In genomic region chr16:78310990-78311561, GRCh38 we compare ENCODE assay signal across 15 cellular contexts.
DNase-seq lines count a peak whose midpoint lies in the region; ATAC-seq, FAIRE-seq and TF ChIP-seq lines count a peak whose summit lies in the region.
"Had no signal": no experiment of that assay in that cellular context is flagged by ENCODE, and none has a peak within 500 bp of the region (broad histone marks: within the 10 kb centered on the region; RNA-seq: fewer than 3 reads in every experiment).

No MANE protein-coding gene starts in this region.

- no peak overlapping the region for H2BK20ac ChIP-seq in IMR-90 (ENCODE audit: low read depth, low read length)
- H2BK20ac ChIP-seq in H1 (ENCODE audit: low read length), result no peak overlapping the region

- CTCF ChIA-PET in IMR-90 (lab: Yijun Ruan, JAX), result no interaction called here
- CTCF ChIA-PET in H1 (lab: Charles Lee; ENCODE audit: partially characterized antibody), result interaction anchor here (0.6 to 1.5 kb wide), 6 partner anchors 8 to 154 kb away, joined by 3 to 6 read pairs (median 3); no protein-coding TSS in a partner anchor

- no peak for TF ChIP-seq EP300 in H1 (IDR thresholded peaks at IDR 0.05; ENCODE audit: borderline replicate concordance in 1 of 2, low read depth in 2 of 2, low read length in 2 of 2)

- H3K4me1 ChIP-seq in IMR-90 (ENCODE audit: control insufficient read depth, insufficient read depth, low read length) (peaks cover 2% of the 10 kb centered on the region; the same call in 1 of the 2 replicates), H1 (replicated peaks in 1 of 4; ENCODE audit: control insufficient read depth in 3 of 4, insufficient read depth in 4 of 4, low read length in 3 of 4) (peaks cover 12 to 24% (median 21%) of the 10 kb centered on the region in 4 experiments), neuronal stem cell (ENCODE audit: control insufficient read depth in 2 of 2, insufficient read depth in 1 of 2, low read depth in 1 of 2, low read length in 2 of 2) (peaks cover 16 to 19% of the 10 kb centered on the region in 2 donors)

- BruUV-seq in IMR-90 (replicated peaks; lab: Mats Ljungman, UMichigan), result no TSS peak

- H3K9me3 ChIP-seq in IMR-90 (ENCODE audit: control insufficient read depth, insufficient read depth, low read length) (peaks cover 9% of the 10 kb centered on the region), H1 (ENCODE audit: insufficient read depth in 2 of 2, low read depth in 1 of 2, low read length in 1 of 2) (no peaks in the 10 kb centered on the region), neuronal stem cell (replicated peaks in 1 of 2; ENCODE audit: control insufficient read depth in 2 of 2, insufficient read depth in 1 of 2, low read depth in 1 of 2, low read length in 2 of 2) (no peaks in the 10 kb centered on the region)

- H4K91ac ChIP-seq in IMR-90 (ENCODE audit: insufficient read depth, low read depth, low read length), result no peak overlapping the region
- H4K91ac ChIP-seq in H1 (replicated peaks; ENCODE audit: insufficient read length, low read length), result no peak overlapping the region
- H4K91ac ChIP-seq in neuronal stem cell (ENCODE audit: low read depth, low read length, poor library complexity), result no peak overlapping the region

- H3K36me3 ChIP-seq in IMR-90 (ENCODE audit: control insufficient read depth, insufficient read depth, low read length), result no peaks in the 10 kb centered on the region
- no peaks in the 10 kb centered on the region for H3K36me3 ChIP-seq in H1 (ENCODE audit: control insufficient read depth in 2 of 4, insufficient read depth in 4 of 4, low read length in 3 of 4)
- H3K36me3 ChIP-seq in neuronal stem cell (replicated peaks in 1 of 2; ENCODE audit: control insufficient read depth in 2 of 2, insufficient read depth in 2 of 2, low read length in 2 of 2), result no peaks in the 10 kb centered on the region

- in situ Hi-C loops in IMR-90 (cut with MboI; ENCODE audit: low sequenced_read_pairs), result no loop called here

- H2AFZ ChIP-seq in IMR-90 (replicated peaks; ENCODE audit: low read length, poor library complexity) (no peak overlapping the region), H1 (ENCODE audit: low read length) (no peak overlapping the region), neuronal stem cell (ENCODE audit: low read length) (no peak overlapping the region)

- DNase-seq in IMR-90, result peak; percentile 2
- DNase-seq in H1 (ENCODE audit: low read depth in 1 of 2, low spot score in 2 of 2), result no peak
- peak; percentile 38 for DNase-seq in neuronal stem cell (ENCODE audit: low spot score)
- no peak for DNase-seq in SW 1271 (lab: John Stamatoyannopoulos, UW)
- no peak for DNase-seq in NCI-H1694 (lab: John Stamatoyannopoulos, UW)
- DNase-seq in AG20443 (ENCODE audit: low spot score), result no peak
- no peak for DNase-seq in activated T-cell treated with anti-CD3 and anti-CD28 coated beads for 4 hours
- DNase-seq: activated CD4-positive, alpha-beta T cell treated with anti-CD3 and anti-CD28 coated beads, Interleukin-2, amount 50 U/mL, for 1 hour; CD4-positive, alpha-beta T cell; cerebellar nuclear complex; hippocampal formation; OCI-M1; stimulated activated CD4-positive, alpha-beta T cell treated with anti-CD3 and anti-CD28 coated beads, Interleukin-4, amount 100 ng/mL, for 4 hours had no signal

- no peaks in the 10 kb centered on the region for H3K9me1 ChIP-seq in IMR-90 (ENCODE audit: insufficient read depth, low read length)

- no peak overlapping the region for H3K4ac ChIP-seq in IMR-90 (ENCODE audit: low read depth, low read length)
- H3K4ac ChIP-seq in H1 (replicated peaks; ENCODE audit: insufficient read length, low read depth, low read length), result no peak overlapping the region
- no peak overlapping the region for H3K4ac ChIP-seq in neuronal stem cell (ENCODE audit: low read length)

- intact Hi-C loops in IMR-90 (cut with micrococcal nuclease), result no loop called here

- TF ChIP-seq RAD21 in IMR-90 (IDR thresholded peaks at IDR 0.05; ENCODE audit: low read length), result no peak
- TF ChIP-seq RAD21 in H1 (IDR thresholded peaks at IDR 0.05 in 1 of 2, conservative IDR thresholded peaks at IDR 0.05 in 1 of 2; ENCODE audit: low read depth in 2 of 2, low read length in 2 of 2), result no peak

- no peak overlapping the region for H2BK120ac ChIP-seq in IMR-90 (ENCODE audit: low read depth, low read length)
- no peak overlapping the region for H2BK120ac ChIP-seq in H1 (replicated peaks; ENCODE audit: low read depth, low read length)
- H2BK120ac ChIP-seq in neuronal stem cell (ENCODE audit: low read depth, low read length), result no peak overlapping the region

- H3K18ac ChIP-seq in IMR-90 (ENCODE audit: low read depth, low read length) (no peak overlapping the region), H1 (ENCODE audit: extremely low read depth, low read length) (no peak overlapping the region), neuronal stem cell (ENCODE audit: low read length) (peak overlapping the region; percentile 55)

- no peak overlapping the region for H2AK9ac ChIP-seq in IMR-90 (replicated peaks; ENCODE audit: low read depth, low read length, poor library complexity)

- no peak overlapping the region for H3K4me3 ChIP-seq in IMR-90 (ENCODE audit: insufficient read depth, low read depth, low read length)
- no peak overlapping the region for H3K4me3 ChIP-seq in H1 (ENCODE audit: extremely low read depth in 1 of 4, insufficient read depth in 2 of 4, low read depth in 3 of 4, low read length in 4 of 4)
- H3K4me3 ChIP-seq in neuronal stem cell (ENCODE audit: low read length in 2 of 2), result no peak overlapping the region

- H2BK12ac ChIP-seq in H1 (ENCODE audit: low read depth, low read length) (no peak overlapping the region; the same call in 1 of the 2 replicates), neuronal stem cell (ENCODE audit: low read length) (no peak overlapping the region)

- H3K27me3 ChIP-seq in IMR-90 (ENCODE audit: control insufficient read depth, insufficient read depth, low read length), result no peaks in the 10 kb centered on the region
- H3K27me3 ChIP-seq in H1 (replicated peaks in 1 of 4; ENCODE audit: control insufficient read depth in 3 of 4, extremely low read depth in 1 of 4, insufficient read depth in 3 of 4, low read length in 3 of 4), result no peaks in the 10 kb centered on the region
- no peaks in the 10 kb centered on the region for H3K27me3 ChIP-seq in neuronal stem cell (ENCODE audit: control insufficient read depth in 3 of 3, insufficient read depth in 3 of 3, low read depth in 1 of 3, low read length in 3 of 3)

- H3K56ac ChIP-seq in IMR-90 (ENCODE audit: extremely low read depth, insufficient read depth, low read length) (no peak overlapping the region), H1 (replicated peaks; ENCODE audit: insufficient read length, low read depth, low read length) (no peak overlapping the region)

- no peak overlapping the region for H3K9ac ChIP-seq in IMR-90 (ENCODE audit: low read depth, low read length)
- H3K9ac ChIP-seq in H1 (replicated peaks in 1 of 4; ENCODE audit: extremely low read depth in 1 of 4, low read depth in 3 of 4, low read length in 3 of 4), result no peak overlapping the region
- no peak overlapping the region for H3K9ac ChIP-seq in neuronal stem cell (ENCODE audit: low read depth, low read length, poor library complexity)

- TF ChIP-seq POLR2A in IMR-90 (IDR thresholded peaks at IDR 0.05; ENCODE audit: low read depth, low read length) (no peak), H1 (IDR thresholded peaks at IDR 0.05; ENCODE audit: control extremely low read depth in 1 of 2, low read depth in 2 of 2, low read length in 2 of 2) (no peak)

- FAIRE-seq in H1 (lab: Jason Lieb, UNC), result peak; percentile 89

- no peak overlapping the region for H4K8ac ChIP-seq in IMR-90 (ENCODE audit: low read depth in 2 of 2, low read length in 2 of 2)
- no peak overlapping the region for H4K8ac ChIP-seq in H1 (ENCODE audit: extremely low read depth, insufficient read depth, low read length)
- H4K8ac ChIP-seq in neuronal stem cell (ENCODE audit: low read depth, low read length), result no peak overlapping the region

- H3K14ac ChIP-seq in IMR-90 (replicated peaks; ENCODE audit: low read depth, low read length) (no peak overlapping the region), H1 (ENCODE audit: insufficient read length) (no peak overlapping the region), neuronal stem cell (ENCODE audit: low read length) (no peak overlapping the region)

- ATAC-seq in GM18870 (IDR thresholded peaks at IDR 0.05; ENCODE audit: unreplicated experiment) (peak; percentile 65), IMR-90 (ENCODE audit: low read depth) (peak; percentile 49)

- H3K27ac ChIP-seq in IMR-90 (ENCODE audit: insufficient read depth, low read length) (peak overlapping the region; percentile 79; the same call in 1 of the 2 replicates), H1 (ENCODE audit: low read depth, low read length) (no peak overlapping the region), neuronal stem cell (replicated peaks; ENCODE audit: low read length) (no peak overlapping the region)
- H3K27ac ChIP-seq: HL-60 had no signal

- H2AK5ac ChIP-seq in IMR-90 (ENCODE audit: low read depth, low read length) (no peak overlapping the region), H1 (ENCODE audit: low read depth, low read length) (no peak overlapping the region), neuronal stem cell (ENCODE audit: low read depth, low read length) (no peak overlapping the region)

- WGBS in IMR-90 (ENCODE audit: extremely low coverage in 2 of 2, insufficient read length in 1 of 2), 2 experiments, result no CpG with 5 or more reads among the region's 5 CpGs
- WGBS in H1 (ENCODE audit: extremely low coverage in 1 of 2, insufficient coverage in 1 of 2, insufficient read length in 1 of 2, insufficient replicate concordance in 2 of 2, low coverage in 1 of 2, low lambda C conversion rate in 2 of 2, missing lambda C conversion rate in 1 of 2), 2 experiments, result 32% methylated on average over 5 of the region's 5 CpGs; no CpG with 5 or more reads in 1 of the 2 experiments
- no CpG with 5 or more reads among the region's 5 CpGs for WGBS in neuronal stem cell (ENCODE audit: extremely low coverage in 2 of 2, insufficient read length in 2 of 2, insufficient replicate concordance in 1 of 2), 2 donors

- H3K4me2 ChIP-seq in IMR-90 (ENCODE audit: low read depth, low read length) (no peak overlapping the region; the same call in 1 of the 2 replicates), H1 (ENCODE audit: insufficient read depth in 1 of 2, low read depth in 2 of 2, low read length in 2 of 2) (peak overlapping the region; percentile 7 to 37; a peak in 2 of 4 replicates), neuronal stem cell (ENCODE audit: insufficient read depth, low read length, poor library complexity, severe bottlenecking) (no peak overlapping the region)

- H2BK5ac ChIP-seq in IMR-90 (ENCODE audit: low read depth, low read length, poor library complexity, severe bottlenecking) (no peak overlapping the region), H1 (ENCODE audit: low read depth, low read length) (peak overlapping the region; percentile 61; the same call in 1 of the 2 replicates), neuronal stem cell (ENCODE audit: low read length) (no peak overlapping the region)

- no peaks in the 10 kb centered on the region for H3K23me2 ChIP-seq in H1 (ENCODE audit: low read depth, low read length)

- POLR2A ChIA-PET in IMR-90 (lab: Charles Lee; ENCODE audit: unreplicated experiment), result no interaction called here
- POLR2A ChIA-PET in H1 (lab: Charles Lee; ENCODE audit: partially characterized antibody), result no interaction called here

- H4K20me1 ChIP-seq in IMR-90 (ENCODE audit: insufficient read depth, low read length) (no peaks in the 10 kb centered on the region), H1 (replicated peaks in 1 of 2; ENCODE audit: control insufficient read depth in 1 of 2, insufficient read depth in 2 of 2, low read length in 2 of 2) (no peaks in the 10 kb centered on the region)

- H3K23ac ChIP-seq in IMR-90 (ENCODE audit: low read depth, low read length), result no peak overlapping the region
- no peak overlapping the region for H3K23ac ChIP-seq in H1 (ENCODE audit: insufficient read length)
- H3K23ac ChIP-seq in neuronal stem cell (ENCODE audit: low read depth, low read length, poor library complexity), result no peak overlapping the region

- H2BK15ac ChIP-seq in IMR-90 (ENCODE audit: low read depth, low read length) (no peak overlapping the region), H1 (ENCODE audit: low read length) (no peak overlapping the region), neuronal stem cell (ENCODE audit: low read length) (peak overlapping the region; percentile 40)

- H3K79me2 ChIP-seq in H1 (ENCODE audit: control insufficient read depth in 1 of 2, insufficient read depth in 2 of 2, low read length in 2 of 2), result no peaks in the 10 kb centered on the region

- no peak for TF ChIP-seq CTCF in IMR-90 (conservative IDR thresholded peaks at IDR 0.05; ENCODE audit: low read depth, low read length)
- no peak for TF ChIP-seq CTCF in H1 (IDR thresholded peaks at IDR 0.05; ENCODE audit: control extremely low read depth in 1 of 3, insufficient read depth in 1 of 3, low read depth in 1 of 3, low read length in 3 of 3)

- dilution Hi-C loops in IMR-90 (cut with HindIII; ENCODE audit: low sequenced_read_pairs, unreplicated experiment), result no loop called here

- H4K5ac ChIP-seq in IMR-90 (ENCODE audit: low read depth, low read length), result no peak overlapping the region
- H4K5ac ChIP-seq in H1 (ENCODE audit: insufficient read length, low read depth, low read length), result no peak overlapping the region

- H3K79me1 ChIP-seq in IMR-90 (ENCODE audit: low read depth in 1 of 2, low read length in 2 of 2) (no peaks in the 10 kb centered on the region), H1 (ENCODE audit: low read depth, low read length) (no peaks in the 10 kb centered on the region), neuronal stem cell (ENCODE audit: low read depth, low read length) (no peaks in the 10 kb centered on the region)

Comparison
In these comparisons a context has a peak if more than half of its experiments do, and no peak if none do; other contexts are left out.
1. DNase-seq: peak in IMR-90 (single experiment) and neuronal stem cell (single experiment); none in H1 (0 of 2), SW 1271 (0 of 2), NCI-H1694 (single experiment), AG20443 (single experiment) and activated T-cell treated with anti-CD3 and anti-CD28 coated beads for 4 hours (single experiment).
2. H3K4me2 ChIP-seq: peak in H1 (2 of 2); none in IMR-90 (single experiment) and neuronal stem cell (single experiment).